Comparison of ENCODE assay signal across 19 cellular contexts in the genomic region with DNA sequence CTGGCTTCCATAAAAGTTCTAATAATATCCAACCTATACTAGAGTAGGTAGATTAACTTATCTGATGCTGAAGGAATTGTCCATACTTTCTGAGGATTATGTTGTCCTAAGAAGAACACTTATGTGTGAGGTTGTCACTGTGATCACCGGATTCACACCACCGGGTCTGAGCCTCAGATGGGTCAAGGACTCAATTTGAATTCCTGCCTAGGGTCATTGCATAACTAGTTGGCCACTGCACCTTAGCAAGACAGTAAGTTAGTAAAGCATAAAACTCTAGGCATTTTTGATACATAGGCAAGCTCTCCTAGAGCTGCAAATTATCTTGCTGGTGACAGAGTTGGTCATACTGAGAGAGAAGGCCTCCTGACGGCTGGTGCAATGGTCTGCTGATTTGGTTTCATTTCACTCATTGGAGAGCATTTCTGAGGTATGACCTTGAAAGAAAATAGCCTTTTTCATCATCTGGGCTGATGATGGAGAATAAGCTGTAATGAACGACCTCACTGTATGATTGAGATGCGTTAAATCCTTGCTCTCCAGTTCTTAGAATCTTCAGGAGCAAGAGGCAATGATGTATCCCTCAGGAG.
DNase-seq lines count a peak whose midpoint lies in the region; ATAC-seq, FAIRE-seq and TF ChIP-seq lines count a peak whose summit lies in the region.
"Had no signal": no experiment of that assay in that cellular context is flagged by ENCODE, and none has a peak within 500 bp of the region (broad histone marks: within the 10 kb centered on the region; RNA-seq: fewer than 3 reads in every experiment).

No MANE protein-coding gene starts in this region.

- no peak overlapping the region for H3K4me2 ChIP-seq in HepG2 (ENCODE audit: low read depth, low read length)
- H3K4me2 ChIP-seq: GM23338 had no signal

- intact Hi-C loops in HepG2 (cut with micrococcal nuclease; ENCODE audit: unreplicated experiment) (no loop called here), posterior cingulate gyrus (cut with DNase I) (loop anchor here (10.0 kb wide), 1 partner anchor 196 kb away; the partner anchor contains the start of gene RASGRF2)

- H3K4me1 Mint-ChIP-seq in HFFc6 (ENCODE audit: low read depth): peaks cover 14% of the 10 kb centered on the region
- H3K4me1 Mint-ChIP-seq: activated naive CD4-positive, alpha-beta T cell treated with anti-CD3 and anti-CD28 coated beads, Interleukin-2, amount 50 U/mL, for 24 hours had no signal

- H3K4me3 ChIP-seq in liver (ENCODE audit: low read depth in 1 of 3, low read length in 3 of 3) (no peak overlapping the region), HepG2 (replicated peaks in 1 of 3; ENCODE audit: insufficient read depth in 1 of 3, low read depth in 2 of 3, low read length in 3 of 3) (no peak overlapping the region)
- H3K4me3 ChIP-seq: cardiac muscle cell, gastroesophageal sphincter, GM23338, mucosa of descending colon, pancreas, SJSA1, tibial nerve had no signal

- no peak for FAIRE-seq in HepG2 (lab: Jason Lieb, UNC)
- FAIRE-seq: endometrium, pancreas had no signal

- H3K9me3 ChIP-seq in liver (ENCODE audit: control insufficient read depth in 4 of 4, low read length in 3 of 4): no peaks in the 10 kb centered on the region
- no peaks in the 10 kb centered on the region for H3K9me3 ChIP-seq in HepG2 (ENCODE audit: low read length)
- H3K9me3 ChIP-seq: mucosa of descending colon, SJSA1 had no signal

- TF ChIP-seq RAD21 in liver (IDR thresholded peaks at IDR 0.05): peak; percentile 29 to 38
- TF ChIP-seq RAD21 in HepG2 (CRISPR knock-in tag; IDR thresholded peaks at IDR 0.05): no peak

- no peak for TF ChIP-seq POLR2A in HepG2 (IDR thresholded peaks at IDR 0.05; ENCODE audit: insufficient read depth in 1 of 2, low read depth in 2 of 2, low read length in 2 of 2)

- TF ChIP-seq EP300 in HepG2 (IDR thresholded peaks at IDR 0.05; ENCODE audit: low read depth in 2 of 2, low read length in 2 of 2): no peak
- TF ChIP-seq EP300 in HepG2 (CRISPR knock-in tag; IDR thresholded peaks at IDR 0.05; ENCODE audit: borderline replicate concordance): no peak

- H3K4me1 ChIP-seq in liver (ENCODE audit: control insufficient read depth in 4 of 4, insufficient read depth in 4 of 4, low read length in 3 of 4) (peaks cover 0 to 8% (median 5%) of the 10 kb centered on the region in 4 donors), HepG2 (ENCODE audit: insufficient read depth, low read length) (no peaks in the 10 kb centered on the region)
- H3K4me1 ChIP-seq: gastroesophageal sphincter, pancreas had no signal

- no peaks in the 10 kb centered on the region for H3K36me3 Mint-ChIP-seq in HFFc6 (ENCODE audit: low read depth)

- DNase-seq in HepG2 (ENCODE audit: low spot score) (no peak), DMS53 treated with DMSO at 0.1 percent for 48 hours (lab: John Stamatoyannopoulos, UW; ENCODE audit: unreplicated experiment) (no peak), posterior cingulate gyrus (no peak), hypothalamus (lab: John Stamatoyannopoulos, UW) (no peak), HFFc6 (no peak)
- DNase-seq: mucosa of descending colon, NCI-H2107, pancreas had no signal

- WGBS in liver: 67% methylated on average over 5 of the region's 5 CpGs
- 95% methylated on average over 5 of the region's 5 CpGs for WGBS in HepG2 (ENCODE audit: low lambda C conversion rate)

- no peaks in the 10 kb centered on the region for H4K20me1 ChIP-seq in HepG2 (ENCODE audit: insufficient read depth, low read length)

- CTCF ChIA-PET in HepG2 (lab: Yijun Ruan, JAX; ENCODE audit: low intra/inter-chr PET ratio, low total read pairs): no interaction called here

- H2AFZ ChIP-seq in HepG2 (ENCODE audit: low read length): no peak overlapping the region
- H2AFZ ChIP-seq: GM23338 had no signal

- H3K27me3 Mint-ChIP-seq in HFFc6 (ENCODE audit: insufficient read depth): peaks cover 4% of the 10 kb centered on the region; the same call in 1 of the 2 replicates
- H3K27me3 Mint-ChIP-seq: activated naive CD4-positive, alpha-beta T cell treated with anti-CD3 and anti-CD28 coated beads, Interleukin-2, amount 50 U/mL, for 24 hours had no signal

- H3K9me3 Mint-ChIP-seq in HFFc6: no peaks in the 10 kb centered on the region; the same call in 1 of the 2 replicates
- H3K9me3 Mint-ChIP-seq: activated naive CD4-positive, alpha-beta T cell treated with anti-CD3 and anti-CD28 coated beads, Interleukin-2, amount 50 U/mL, for 24 hours; GM23338 had no signal

- H3K4me3 Mint-ChIP-seq in HFFc6: no peak overlapping the region
- H3K4me3 Mint-ChIP-seq: activated naive CD4-positive, alpha-beta T cell treated with anti-CD3 and anti-CD28 coated beads, Interleukin-2, amount 50 U/mL, for 24 hours; GM23338 had no signal

- no peak overlapping the region for H3K27ac Mint-ChIP-seq in HFFc6
- H3K27ac Mint-ChIP-seq: activated naive CD4-positive, alpha-beta T cell treated with anti-CD3 and anti-CD28 coated beads, Interleukin-2, amount 50 U/mL, for 24 hours; GM23338 had no signal

- BruUV-seq in HepG2 (replicated peaks; lab: Mats Ljungman, UMichigan): no TSS peak

- in situ Hi-C loops in HepG2 (cut with HindIII; ENCODE audit: extremely low pct_ligation_motif_present, low pct_unique_long_range_greater_than_20kb): no loop called here

- H3K79me2 ChIP-seq in HepG2 (ENCODE audit: insufficient read depth, low read length): no peaks in the 10 kb centered on the region

- TF ChIP-seq CTCF in liver (IDR thresholded peaks at IDR 0.05; ENCODE audit: low read depth, low read length, missing input control) (no peak), HepG2 (CRISPR knock-in tag; IDR thresholded peaks at IDR 0.05) (no peak), HFFc6 (IDR thresholded peaks at IDR 0.05) (no peak)

- POLR2A ChIA-PET in HepG2 (lab: Yijun Ruan, JAX): no interaction called here

- H3K9ac ChIP-seq in liver (ENCODE audit: low read depth in 1 of 2, low read length in 2 of 2) (no peak overlapping the region), HepG2 (ENCODE audit: insufficient read depth, low read depth, low read length) (no peak overlapping the region)

- no peak for ATAC-seq in HepG2
- ATAC-seq in GM21619 (IDR thresholded peaks at IDR 0.05; ENCODE audit: unreplicated experiment): peak; percentile 81
- peak; percentile 80 for ATAC-seq in HG03135 (IDR thresholded peaks at IDR 0.05; ENCODE audit: unreplicated experiment)
- ATAC-seq: gastroesophageal sphincter, GM23338, mucosa of descending colon, pancreas had no signal

- no peaks in the 10 kb centered on the region for H3K27me3 ChIP-seq in liver (ENCODE audit: control insufficient read depth in 4 of 4, insufficient read depth in 4 of 4, low read length in 3 of 4)
- H3K27me3 ChIP-seq in HepG2 (ENCODE audit: control insufficient read depth in 1 of 2, insufficient read depth in 2 of 2, low read length in 2 of 2): no peaks in the 10 kb centered on the region
- H3K27me3 ChIP-seq: cardiac muscle cell, gastroesophageal sphincter, pancreas, SJSA1, tibial nerve had no signal

- H3K36me3 ChIP-seq in liver (ENCODE audit: control insufficient read depth in 4 of 4, insufficient read depth in 3 of 4, low read depth in 1 of 4, low read length in 3 of 4) (no peaks in the 10 kb centered on the region), HepG2 (replicated peaks in 1 of 2; ENCODE audit: control insufficient read depth in 1 of 2, insufficient read depth in 2 of 2, low read length in 2 of 2) (peaks cover 2 to 3% of the 10 kb centered on the region in 2 experiments; a peak in 3 of 5 replicates)
- H3K36me3 ChIP-seq: cardiac muscle cell, gastroesophageal sphincter, pancreas, SJSA1, tibial nerve had no signal

- no peak overlapping the region for H3K27ac ChIP-seq in liver (ENCODE audit: low read depth in 1 of 2, low read length in 2 of 2)
- H3K27ac ChIP-seq in HepG2 (ENCODE audit: extremely low read length, insufficient read depth, low read length): no peak overlapping the region
- H3K27ac ChIP-seq: 22Rv1, cardiac muscle cell, gastroesophageal sphincter, pancreas, SJSA1, tibial nerve had no signal

TF ChIP-seq in liver, 16 proteins besides CTCF, POLR2A, EP300 and RAD21:
- TF ChIP-seq HNF4A (conservative IDR thresholded peaks at IDR 0.05) (peak; percentile 11 to 39), TAF1 (conservative IDR thresholded peaks at IDR 0.05) (no peak), RXRA (IDR thresholded peaks at IDR 0.05) (peak in 1 of 2 donors; percentile 47)

TF ChIP-seq in HepG2, 621 proteins besides CTCF, POLR2A, EP300 and RAD21:
- TF ChIP-seq ZFAT (CRISPR knock-in tag; conservative IDR thresholded peaks at IDR 0.05): no peak
